In the genomic region with DNA sequence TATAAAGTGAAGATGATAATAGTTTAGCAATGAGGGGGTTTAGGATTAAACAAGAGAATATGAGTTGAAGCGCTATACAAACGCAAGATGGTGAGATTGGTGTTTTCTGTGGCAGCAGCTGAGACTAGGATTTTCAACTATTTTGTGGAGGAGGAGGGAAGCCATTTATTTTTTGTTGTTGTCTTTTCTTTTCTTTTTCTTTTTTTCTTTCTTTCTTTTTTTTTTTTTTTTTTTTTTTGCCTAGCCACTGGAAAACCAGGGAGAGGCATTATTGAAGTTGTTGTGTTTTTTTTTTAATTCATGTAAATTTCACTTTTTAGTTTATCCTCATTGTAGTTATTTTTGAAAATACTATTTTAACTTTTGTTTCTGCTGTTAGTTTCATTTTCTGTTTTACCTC, we compare ENCODE assay signal across 16 cellular contexts. TPM values are rescaled to one million over a fixed set of nuclear protein-coding genes. Genes with fewer than 3 reads are reported as not detected.
DNase-seq lines count a peak whose midpoint lies in the region; ATAC-seq and TF ChIP-seq lines count a peak whose summit lies in the region.
"Had no signal": no experiment of that assay in that cellular context is flagged by ENCODE, and none has a peak within 500 bp of the region (broad histone marks: within the 10 kb centered on the region; RNA-seq: fewer than 3 reads in every experiment).

No MANE protein-coding gene starts in this region.

- H3K4me3 ChIP-seq in SK-N-SH (ENCODE audit: low read depth in 2 of 2, low read length in 1 of 2) (no peak overlapping the region), GM23338 (no peak overlapping the region), mesenchymal stem cell (ENCODE audit: insufficient read depth in 1 of 2, low read depth in 1 of 2, low read length in 2 of 2) (peak overlapping the region in 1 of 2 experiments; percentile 51), psoas muscle (no peak overlapping the region)
- H3K4me3 ChIP-seq: lung, thoracic aorta had no signal

- no peak for DNase-seq in SK-N-SH
- no peak for DNase-seq in GM23338 (ENCODE audit: low spot score)
- no peak for DNase-seq in activated CD8-positive, alpha-beta T cell treated with anti-CD3 and anti-CD28 coated beads for 36 hours
- no peak for DNase-seq in mesenchymal stem cell
- no peak for DNase-seq in superior temporal gyrus (ENCODE audit: extremely low spot score)
- DNase-seq in dermis blood vessel endothelial cell = no peak
- no peak for DNase-seq in psoas muscle
- DNase-seq: activated CD4-positive, CD25-positive, alpha-beta regulatory T cell; activated effector memory CD4-positive, alpha-beta T cell treated with anti-CD3 and anti-CD28 coated beads, Interleukin-2, amount 50 U/mL, for 16 hours; NCI-H2081; NCI-H82; small intestine had no signal

- no peak overlapping the region for H3K4me3 Mint-ChIP-seq in GM23338
- H3K4me3 Mint-ChIP-seq in activated CD8-positive, alpha-beta T cell treated with anti-CD3 and anti-CD28 coated beads for 36 hours = no peak overlapping the region

- H3K27me3 Mint-ChIP-seq in GM23338 (ENCODE audit: insufficient read depth, low read depth, poor library complexity) = peaks cover 5% of the 10 kb centered on the region
- H3K27me3 Mint-ChIP-seq in activated CD8-positive, alpha-beta T cell treated with anti-CD3 and anti-CD28 coated beads for 36 hours = no peaks in the 10 kb centered on the region

- H2BK120ac ChIP-seq in mesenchymal stem cell (ENCODE audit: low read depth, low read length) = no peak overlapping the region

- peaks cover 37% of the 10 kb centered on the region for H3K36me3 Mint-ChIP-seq in GM23338 (ENCODE audit: low read depth)
- H3K36me3 Mint-ChIP-seq in activated CD8-positive, alpha-beta T cell treated with anti-CD3 and anti-CD28 coated beads for 36 hours (ENCODE audit: low read depth) = peaks cover 4% of the 10 kb centered on the region

- no peak overlapping the region; the same call in 1 of the 2 replicates for H3K27ac Mint-ChIP-seq in GM23338
- peak overlapping the region; percentile 79 for H3K27ac Mint-ChIP-seq in activated CD8-positive, alpha-beta T cell treated with anti-CD3 and anti-CD28 coated beads for 36 hours

- H3K4ac ChIP-seq in mesenchymal stem cell (ENCODE audit: low read depth in 1 of 2, low read length in 2 of 2) = no peak overlapping the region

- H3K4me1 Mint-ChIP-seq in GM23338 = peaks cover 37% of the 10 kb centered on the region
- peaks cover 25% of the 10 kb centered on the region for H3K4me1 Mint-ChIP-seq in activated CD8-positive, alpha-beta T cell treated with anti-CD3 and anti-CD28 coated beads for 36 hours (ENCODE audit: low read depth)

- intact Hi-C loops in activated CD8-positive, alpha-beta T cell treated with anti-CD3 and anti-CD28 coated beads for 36 hours (cut with micrococcal nuclease) = loop anchor here (2.0 to 10.0 kb wide), 2 partner anchors 14 to 82 kb away; no protein-coding TSS in a partner anchor
- intact Hi-C loops in psoas muscle (cut with DNase I) = loop anchor here (5.0 to 10.0 kb wide), 3 partner anchors 85 to 562 kb away; no protein-coding TSS in a partner anchor

- H3K4me2 ChIP-seq in SK-N-SH (0 out of 2 replicates have a peak overlapping the region, but pooled peaks have one; percentile 13), GM23338 (no peak overlapping the region), mesenchymal stem cell (ENCODE audit: low read length, poor library complexity, severe bottlenecking) (no peak overlapping the region)

- H2BK12ac ChIP-seq in mesenchymal stem cell (ENCODE audit: low read length in 2 of 2) = no peak overlapping the region

- H2BK5ac ChIP-seq in mesenchymal stem cell (ENCODE audit: low read depth, low read length, poor library complexity, severe bottlenecking) = no peak overlapping the region

- TF ChIP-seq CTCF in SK-N-SH (IDR thresholded peaks at IDR 0.05) (no peak), GM23338 (conservative IDR thresholded peaks at IDR 0.05; ENCODE audit: low read depth in 2 of 2) (no peak), psoas muscle (IDR thresholded peaks at IDR 0.05) (no peak)
- no peak for TF ChIP-seq CTCF in activated CD8-positive, alpha-beta T cell treated with anti-CD3 and anti-CD28 coated beads for 36 hours (IDR thresholded peaks at IDR 0.05)

- no peak overlapping the region for H4K8ac ChIP-seq in mesenchymal stem cell (ENCODE audit: low read length)

- H3K14ac ChIP-seq in mesenchymal stem cell (ENCODE audit: low read length in 2 of 2) = no peak overlapping the region

- no peak overlapping the region for H4K91ac ChIP-seq in mesenchymal stem cell (ENCODE audit: low read length)

- 97% methylated on average over 2 of the region's 2 CpGs for whole genome bisulfite sequencing in SK-N-SH (ENCODE audit: low lambda C conversion rate)
- WGBS in mesenchymal stem cell = 100% methylated on average over 2 of the region's 2 CpGs
- 95 to 98% (median 97%) methylated on average over 2 of the region's 2 CpGs for WGBS in psoas muscle, 3 donors

- H3K4me1 ChIP-seq in SK-N-SH (ENCODE audit: control insufficient read depth in 1 of 2, insufficient read depth in 2 of 2, low read depth in 1 of 2, low read length in 1 of 2) = peaks cover 12 to 28% of the 10 kb centered on the region in 2 experiments
- peaks cover 19% of the 10 kb centered on the region for H3K4me1 ChIP-seq in GM23338 (ENCODE audit: insufficient read depth)
- H3K4me1 ChIP-seq in mesenchymal stem cell (ENCODE audit: control insufficient read depth, insufficient read depth, low read depth, low read length) = peaks cover 17% of the 10 kb centered on the region
- H3K4me1 ChIP-seq in psoas muscle = peaks cover 21% of the 10 kb centered on the region

- H3K79me1 ChIP-seq in mesenchymal stem cell (replicated peaks; ENCODE audit: low read length, poor library complexity, severe bottlenecking) = peaks cover 12% of the 10 kb centered on the region

- no peaks in the 10 kb centered on the region for H3K9me3 Mint-ChIP-seq in GM23338
- no peaks in the 10 kb centered on the region for H3K9me3 Mint-ChIP-seq in activated CD8-positive, alpha-beta T cell treated with anti-CD3 and anti-CD28 coated beads for 36 hours

- TF ChIP-seq EP300 in SK-N-SH (IDR thresholded peaks at IDR 0.05; ENCODE audit: borderline replicate concordance in 1 of 2, low read depth in 1 of 2, low read length in 1 of 2) = no peak

- no peaks in the 10 kb centered on the region for H3K27me3 ChIP-seq in SK-N-SH (ENCODE audit: insufficient read depth)
- H3K27me3 ChIP-seq in GM23338 (ENCODE audit: insufficient read depth) = no peaks in the 10 kb centered on the region
- no peaks in the 10 kb centered on the region for H3K27me3 ChIP-seq in mesenchymal stem cell (ENCODE audit: control insufficient read depth in 1 of 2, insufficient read depth in 1 of 2, low read length in 2 of 2)
- H3K27me3 ChIP-seq in psoas muscle (ENCODE audit: insufficient read depth in 3 of 3, low read length in 2 of 3) = no peaks in the 10 kb centered on the region

- no peak overlapping the region for H2AK5ac ChIP-seq in mesenchymal stem cell (ENCODE audit: low read length, severe bottlenecking)

- H3K36me3 ChIP-seq in SK-N-SH (replicated peaks in 1 of 2; ENCODE audit: control insufficient read depth in 1 of 2, insufficient read depth in 2 of 2, low read length in 1 of 2) = peaks cover 0 to 7% of the 10 kb centered on the region in 2 experiments
- H3K36me3 ChIP-seq in GM23338 (ENCODE audit: insufficient read depth) = peaks cover 11% of the 10 kb centered on the region
- peaks cover 0 to 15% of the 10 kb centered on the region in 2 experiments for H3K36me3 ChIP-seq in mesenchymal stem cell (ENCODE audit: control insufficient read depth in 1 of 2, insufficient read depth in 2 of 2, low read depth in 1 of 2, low read length in 2 of 2)
- no peaks in the 10 kb centered on the region for H3K36me3 ChIP-seq in psoas muscle (ENCODE audit: insufficient read depth in 1 of 2, low read depth in 1 of 2)
- H3K36me3 ChIP-seq: thoracic aorta had no signal

- POLR2A ChIA-PET in SK-N-SH (lab: Yijun Ruan, JAX) = no interaction called here
- POLR2A ChIA-PET in activated CD8-positive, alpha-beta T cell treated with anti-CD3 and anti-CD28 coated beads for 36 hours (lab: Charles Lee) = interaction anchor here (1.0 to 1.1 kb wide), 2 partner anchors 16 to 48 kb away, joined by 3 read pairs; partner anchors contain the start of genes BCAS4 and PARD6B

- TF ChIP-seq RAD21 in SK-N-SH (IDR thresholded peaks at IDR 0.05; ENCODE audit: low read length) = no peak

- H3K79me2 ChIP-seq in SK-N-SH (ENCODE audit: insufficient read depth) = no peaks in the 10 kb centered on the region
- peaks cover 41% of the 10 kb centered on the region for H3K79me2 ChIP-seq in GM23338 (replicated peaks; ENCODE audit: insufficient read depth)

- no peak overlapping the region for H2BK15ac ChIP-seq in mesenchymal stem cell (ENCODE audit: low read depth, poor library complexity, severe bottlenecking)

- H4K20me1 ChIP-seq in SK-N-SH (ENCODE audit: insufficient read depth) (no peaks in the 10 kb centered on the region), GM23338 (replicated peaks; ENCODE audit: insufficient read depth) (peaks cover 7% of the 10 kb centered on the region; the same call in 1 of the 2 replicates)

- CTCF ChIA-PET in SK-N-SH (lab: Yijun Ruan, JAX) = interaction anchor here (1.0 to 1.2 kb wide), 3 partner anchors 47 to 84 kb away, joined by 3 to 5 read pairs (median 4); partner anchors contain the start of gene BCAS4
- CTCF ChIA-PET in activated CD8-positive, alpha-beta T cell treated with anti-CD3 and anti-CD28 coated beads for 36 hours (lab: Charles Lee) = interaction anchor here (3.8 kb wide), 1 partner anchor 121 kb away, joined by 23 read pairs; no protein-coding TSS in a partner anchor

- H3K9me2 ChIP-seq in SK-N-SH (no peaks in the 10 kb centered on the region), GM23338 (ENCODE audit: insufficient read depth) (no peaks in the 10 kb centered on the region)

- H2AFZ ChIP-seq in SK-N-SH (ENCODE audit: low read depth) = peak overlapping the region; percentile 63; the same call in 1 of the 2 replicates
- H2AFZ ChIP-seq in GM23338 = no peak overlapping the region
- H2AFZ ChIP-seq in mesenchymal stem cell (ENCODE audit: low read depth, low read length) = no peak overlapping the region

- H3F3A ChIP-seq in SK-N-SH (replicated peaks; ENCODE audit: insufficient read depth) = peaks cover 9% of the 10 kb centered on the region
- 0 out of 2 replicates have a peak, but pooled peaks cover 2% of the 10 kb centered on the region for H3F3A ChIP-seq in GM23338 (replicated peaks; ENCODE audit: low read depth)

- H3K9ac ChIP-seq in SK-N-SH (no peak overlapping the region), mesenchymal stem cell (ENCODE audit: low read length) (peak overlapping the region; percentile 85)

- H3K27ac ChIP-seq in SK-N-SH (ENCODE audit: low read depth in 2 of 2, low read length in 1 of 2) (no peak overlapping the region), GM23338 (ENCODE audit: low read depth) (peak overlapping the region; percentile 77), mesenchymal stem cell (ENCODE audit: low read length, poor library complexity, severe bottlenecking) (peak overlapping the region; percentile 49), psoas muscle (no peak overlapping the region)
- H3K27ac ChIP-seq: thoracic aorta had no signal

- H3K9me3 ChIP-seq in SK-N-SH = no peaks in the 10 kb centered on the region
- no peaks in the 10 kb centered on the region for H3K9me3 ChIP-seq in mesenchymal stem cell (ENCODE audit: control insufficient read depth, low read length)
- H3K9me3 ChIP-seq in psoas muscle = no peaks in the 10 kb centered on the region
- H3K9me3 ChIP-seq: thoracic aorta had no signal

- no peak overlapping the region for H3K18ac ChIP-seq in mesenchymal stem cell (ENCODE audit: low read depth in 1 of 2, low read length in 2 of 2)

- H3K23ac ChIP-seq in mesenchymal stem cell (ENCODE audit: low read length in 2 of 2) = no peak overlapping the region

- ATAC-seq in SK-N-SH treated with all-trans-retinoic acid at 6 μM for 48 hours = no peak
- no peak for ATAC-seq in GM23338
- no peak for ATAC-seq in activated CD8-positive, alpha-beta T cell treated with anti-CD3 and anti-CD28 coated beads for 36 hours
- ATAC-seq in psoas muscle = no peak

RNA-seq across cellular contexts. Expression of gene PARD6B, which starts 15.9 kb away (rescaled TPM):
- polyA plus RNA-seq in SK-N-SH (2012; rRNA removed) (0.49 and 0.57 TPM in 2 replicates), GM23338 (2016; fragmentation: Nextera tagmentation; extraction: Ambion mirVana) (20.0 and 23.5 TPM in 2 replicates), psoas muscle (under 1 TPM; 0.27 to 0.97 (median 0.44) TPM)
- 0.56 and 0.60 TPM in 2 replicates for polyA plus RNA-seq in SK-N-SH (2012; cell fraction: cytosol; rRNA removed)
- 0.45 and 0.76 TPM in 2 replicates for polyA plus RNA-seq in SK-N-SH (2012; cell fraction: nucleus; rRNA removed)
- total RNA-seq in GM23338 (2014; rRNA removed; shearing (Covaris generic)) = 29.2 and 39.7 TPM in 2 replicates
- 1 to 10 TPM; 4.7 to 6.6 TPM for total RNA-seq in activated CD8-positive, alpha-beta T cell treated with anti-CD3 and anti-CD28 coated beads for 36 hours
- 2.3 TPM for polyA plus RNA-seq in mesenchymal stem cell (2013, experiment 1 of 2)
- polyA plus RNA-seq in mesenchymal stem cell (2013, experiment 2 of 2) = 2.5 TPM
- total RNA-seq in dermis blood vessel endothelial cell (0.28 and 0.85 TPM in 2 replicates), psoas muscle (1 to 10 TPM in 3 of 4 donors, under 1 TPM in 1; 0.64 to 5.0 (median 1.8) TPM)

RNA-seq across cellular contexts. Expression of gene BCAS4, which starts 47.6 kb away (rescaled TPM):
- polyA plus RNA-seq in SK-N-SH (2012; rRNA removed) (23.3 and 43.8 TPM in 2 replicates), GM23338 (2016; fragmentation: Nextera tagmentation; extraction: Ambion mirVana) (22.0 and 24.8 TPM in 2 replicates), psoas muscle (under 1 TPM; 0.28 to 0.38 (median 0.31) TPM)
- 22.2 and 30.8 TPM in 2 replicates for polyA plus RNA-seq in SK-N-SH (2012; cell fraction: cytosol; rRNA removed)
- 17.8 and 20.9 TPM in 2 replicates for polyA plus RNA-seq in SK-N-SH (2012; cell fraction: nucleus; rRNA removed)
- total RNA-seq in GM23338 (2014; rRNA removed; shearing (Covaris generic)) = 6.3 and 22.2 TPM in 2 replicates
- total RNA-seq in activated CD8-positive, alpha-beta T cell treated with anti-CD3 and anti-CD28 coated beads for 36 hours = 10 to 100 TPM; 27.3 to 31.7 TPM
- polyA plus RNA-seq in mesenchymal stem cell (2013, experiment 1 of 2) = 6.6 TPM
- 7.8 TPM for polyA plus RNA-seq in mesenchymal stem cell (2013, experiment 2 of 2)
- total RNA-seq in dermis blood vessel endothelial cell (0.34 and 0.51 TPM in 2 replicates), psoas muscle (1 to 10 TPM in 2 of 4 donors, under 1 TPM in 2; 0.24 to 1.9 (median 1.1) TPM)

RNA-seq across cellular contexts. Expression of gene RIPOR3, which starts 55.9 kb away (rescaled TPM):
- polyA plus RNA-seq in SK-N-SH (2012; rRNA removed) (1.0 and 1.2 TPM in 2 replicates), GM23338 (2016; fragmentation: Nextera tagmentation; extraction: Ambion mirVana) (3.9 and 4.9 TPM in 2 replicates), psoas muscle (1 to 10 TPM; 5.4 to 5.7 (median 5.6) TPM)
- 0.18 and 0.33 TPM in 2 replicates for polyA plus RNA-seq in SK-N-SH (2012; cell fraction: cytosol; rRNA removed)
- 7.0 and 8.8 TPM in 2 replicates for polyA plus RNA-seq in SK-N-SH (2012; cell fraction: nucleus; rRNA removed)
- total RNA-seq in GM23338 (2014; rRNA removed; shearing (Covaris generic)) = 6.0 and 6.3 TPM in 2 replicates
- total RNA-seq in activated CD8-positive, alpha-beta T cell treated with anti-CD3 and anti-CD28 coated beads for 36 hours = not detected
- 45.9 TPM for polyA plus RNA-seq in mesenchymal stem cell (2013, experiment 1 of 2)
- polyA plus RNA-seq in mesenchymal stem cell (2013, experiment 2 of 2) = 43.6 TPM
- total RNA-seq in dermis blood vessel endothelial cell (0.68 TPM in 1 of 2 replicates, not detected in the other), psoas muscle (1 to 10 TPM; 3.1 to 5.2 (median 4.5) TPM)
- total RNA-seq: A172 had no signal

Comparison
In these comparisons a context has a peak if more than half of its experiments do, and no peak if none do; other contexts are left out.
1. H3K27ac ChIP-seq: peak in GM23338 (single experiment) and mesenchymal stem cell (single experiment); none in SK-N-SH (0 of 2) and psoas muscle (single experiment).